In genomic region chr3:30511524-30512278, GRCh38 we compare ENCODE assay signal across 9 cellular contexts.
DNase-seq lines count a peak whose midpoint lies in the region; ATAC-seq, FAIRE-seq and TF ChIP-seq lines count a peak whose summit lies in the region.
"Had no signal": no experiment of that assay in that cellular context is flagged by ENCODE, and none has a peak within 500 bp of the region (broad histone marks: within the 10 kb centered on the region; RNA-seq: fewer than 3 reads in every experiment).

No MANE protein-coding gene starts in this region.

- intact Hi-C loops in activated naive CD4-positive, alpha-beta T cell treated with anti-CD3 and anti-CD28 coated beads for 36 hours (cut with micrococcal nuclease) = no loop called here
- intact Hi-C loops in upper lobe of right lung (cut with DNase I) = no loop called here

- dilution Hi-C loops in keratinocyte (cut with MboI; ENCODE audit: extremely low pct_ligation_motif_present, low sequenced_read_pairs) = no loop called here

- no peaks in the 10 kb centered on the region for H3K9me1 ChIP-seq in keratinocyte (ENCODE audit: control insufficient read depth, extremely low read depth, insufficient read depth, low read length)

- peaks cover 12% of the 10 kb centered on the region for H3K4me1 Mint-ChIP-seq in activated naive CD4-positive, alpha-beta T cell treated with anti-CD3 and anti-CD28 coated beads for 36 hours (ENCODE audit: low read depth)
- H3K4me1 Mint-ChIP-seq in activated naive CD8-positive, alpha-beta T cell treated with anti-CD3 and anti-CD28 coated beads for 36 hours = peaks cover 13% of the 10 kb centered on the region

- no peaks in the 10 kb centered on the region for H3K36me3 ChIP-seq in keratinocyte (ENCODE audit: control insufficient read depth in 2 of 2, extremely low read depth in 1 of 2, insufficient read depth in 2 of 2, low read length in 2 of 2)
- no peaks in the 10 kb centered on the region for H3K36me3 ChIP-seq in upper lobe of right lung

- no peaks in the 10 kb centered on the region for H3K36me3 Mint-ChIP-seq in activated naive CD4-positive, alpha-beta T cell treated with anti-CD3 and anti-CD28 coated beads for 36 hours (ENCODE audit: low read depth)
- H3K36me3 Mint-ChIP-seq in activated naive CD8-positive, alpha-beta T cell treated with anti-CD3 and anti-CD28 coated beads for 36 hours = no peaks in the 10 kb centered on the region

- peak; percentile 95 for FAIRE-seq in keratinocyte (lab: Jason Lieb, UNC)

- no peaks in the 10 kb centered on the region for H3K27me3 Mint-ChIP-seq in activated naive CD4-positive, alpha-beta T cell treated with anti-CD3 and anti-CD28 coated beads for 36 hours (ENCODE audit: low read depth)
- H3K27me3 Mint-ChIP-seq in activated naive CD8-positive, alpha-beta T cell treated with anti-CD3 and anti-CD28 coated beads for 36 hours = no peaks in the 10 kb centered on the region

- peak overlapping the region; percentile 41 for H3K4me2 ChIP-seq in keratinocyte (ENCODE audit: control insufficient read depth, extremely low read depth, insufficient read depth, low read depth, low read length)

- H3K4me1 ChIP-seq in keratinocyte (ENCODE audit: control insufficient read depth, extremely low read depth, insufficient read depth, low read length) (peaks cover 25% of the 10 kb centered on the region), upper lobe of right lung (peaks cover 9% of the 10 kb centered on the region)

- TF ChIP-seq CTCF in keratinocyte (optimal IDR thresholded peaks at IDR 0.05 in 1 of 3, IDR thresholded peaks at IDR 0.05 in 1 of 3, conservative IDR thresholded peaks at IDR 0.05 in 1 of 3; ENCODE audit: extremely low read depth in 1 of 3, insufficient read depth in 2 of 3, low read length in 3 of 3) = no peak
- TF ChIP-seq CTCF in upper lobe of right lung (IDR thresholded peaks at IDR 0.05) = no peak

- no peaks in the 10 kb centered on the region for H3K9me3 Mint-ChIP-seq in activated naive CD4-positive, alpha-beta T cell treated with anti-CD3 and anti-CD28 coated beads for 36 hours
- no peaks in the 10 kb centered on the region for H3K9me3 Mint-ChIP-seq in activated naive CD8-positive, alpha-beta T cell treated with anti-CD3 and anti-CD28 coated beads for 36 hours

- peak; percentile 38 for DNase-seq in activated naive CD4-positive, alpha-beta T cell treated with anti-CD3 and anti-CD28 coated beads for 36 hours
- no peak for DNase-seq in activated naive CD4-positive, alpha-beta T cell treated with anti-CD3 and anti-CD28 coated beads, Interleukin-2, amount 50 U/mL, for 16 hours
- DNase-seq in activated naive CD8-positive, alpha-beta T cell treated with anti-CD3 and anti-CD28 coated beads for 36 hours = peak; percentile 20
- DNase-seq in keratinocyte (ENCODE audit: low read depth, low spot score) (peak; percentile 88), upper lobe of right lung (no peak), DMS53 (lab: John Stamatoyannopoulos, UW) (no peak), NCI-H2196 (lab: John Stamatoyannopoulos, UW; ENCODE audit: unreplicated experiment) (no peak)

- H3K27ac ChIP-seq in keratinocyte (ENCODE audit: control insufficient read depth, insufficient read depth, low read length) (peak overlapping the region; percentile 87), upper lobe of right lung (peak overlapping the region; percentile 28)

- H4K20me1 ChIP-seq in keratinocyte (ENCODE audit: control insufficient read depth, extremely low read depth, insufficient read depth, low read length) = no peaks in the 10 kb centered on the region

- H3K4me3 ChIP-seq in keratinocyte (ENCODE audit: control insufficient read depth in 2 of 3, extremely low read depth in 1 of 3, insufficient read depth in 2 of 3, low read depth in 1 of 3, low read length in 3 of 3) = peak overlapping the region in 1 of 3 experiments; percentile 23
- no peak overlapping the region for H3K4me3 ChIP-seq in upper lobe of right lung

- no peak overlapping the region for H3K4me3 Mint-ChIP-seq in activated naive CD4-positive, alpha-beta T cell treated with anti-CD3 and anti-CD28 coated beads for 36 hours
- no peak overlapping the region for H3K4me3 Mint-ChIP-seq in activated naive CD8-positive, alpha-beta T cell treated with anti-CD3 and anti-CD28 coated beads for 36 hours

- no peaks in the 10 kb centered on the region for H3K79me2 ChIP-seq in keratinocyte (ENCODE audit: control insufficient read depth, insufficient read depth, low read length)

- CTCF ChIA-PET in activated naive CD4-positive, alpha-beta T cell treated with anti-CD3 and anti-CD28 coated beads for 36 hours (lab: Charles Lee) = no interaction called here

- ATAC-seq in upper lobe of right lung (peak; percentile 71), HG02610 (IDR thresholded peaks at IDR 0.05; ENCODE audit: unreplicated experiment) (no peak)
- ATAC-seq: esophagus mucosa had no signal

- peak overlapping the region; percentile 55 for H3K9ac ChIP-seq in keratinocyte (ENCODE audit: control insufficient read depth, extremely low read depth, insufficient read depth, low read length)

- H3K27me3 ChIP-seq in keratinocyte (ENCODE audit: control insufficient read depth, extremely low read depth, insufficient read depth, low read length) (no peaks in the 10 kb centered on the region), upper lobe of right lung (no peaks in the 10 kb centered on the region)

- H2AFZ ChIP-seq in keratinocyte (ENCODE audit: control insufficient read depth, low read length) = peak overlapping the region; percentile 19

- H3K9me3 ChIP-seq in keratinocyte (ENCODE audit: control insufficient read depth, low read depth, low read length) = no peaks in the 10 kb centered on the region
- H3K9me3 ChIP-seq in upper lobe of right lung = no peaks in the 10 kb centered on the region

- H3K27ac Mint-ChIP-seq in activated naive CD4-positive, alpha-beta T cell treated with anti-CD3 and anti-CD28 coated beads for 36 hours = no peak overlapping the region
- no peak overlapping the region for H3K27ac Mint-ChIP-seq in activated naive CD8-positive, alpha-beta T cell treated with anti-CD3 and anti-CD28 coated beads for 36 hours

Comparison
In these comparisons a context has a peak if more than half of its experiments do, and no peak if none do; other contexts are left out.
1. DNase-seq: peak in activated naive CD4-positive, alpha-beta T cell treated with anti-CD3 and anti-CD28 coated beads for 36 hours (single experiment), activated naive CD8-positive, alpha-beta T cell treated with anti-CD3 and anti-CD28 coated beads for 36 hours (single experiment) and keratinocyte (single experiment); none in activated naive CD4-positive, alpha-beta T cell treated with anti-CD3 and anti-CD28 coated beads, Interleukin-2, amount 50 U/mL, for 16 hours (single experiment), upper lobe of right lung (single experiment), DMS53 (single experiment) and NCI-H2196 (single experiment).